In genomic region chr3:73549071-73549600, GRCh38 we compare ENCODE assay signal across 1 cellular context.
TF ChIP-seq lines count a peak whose summit lies in the region.

No MANE protein-coding gene starts in this region.

TF ChIP-seq in GM23338, 12 proteins besides CTCF, POLR2A, EP300 and RAD21 (continued from another document):
- no peak for TF ChIP-seq ZNF462 (CRISPR knock-in tag; IDR thresholded peaks at IDR 0.05)
